Comparison of ENCODE assay signal across 23 cellular contexts in genomic region chr14:105029402-105029801, GRCh38. TPM values are rescaled to one million over a fixed set of nuclear protein-coding genes. Genes with fewer than 3 reads are reported as not detected.
DNase-seq lines count a peak whose midpoint lies in the region; ATAC-seq, FAIRE-seq and TF ChIP-seq lines count a peak whose summit lies in the region.
"Had no signal": no experiment of that assay in that cellular context is flagged by ENCODE, and none has a peak within 500 bp of the region (broad histone marks: within the 10 kb centered on the region; RNA-seq: fewer than 3 reads in every experiment).

No MANE protein-coding gene starts in this region.

- H3K4me3 ChIP-seq in BE2C (ENCODE audit: low read depth, low read length) (no peak overlapping the region), kidney (ENCODE audit: low read length in 2 of 2) (no peak overlapping the region), trophoblast cell (ENCODE audit: low read depth, low read length) (no peak overlapping the region)
- H3K4me3 ChIP-seq in CD8-positive, alpha-beta T cell (ENCODE audit: low read depth, low read length) = no peak overlapping the region
- H3K4me3 ChIP-seq: A549, GM23248 had no signal

- no peak overlapping the region for H3K4me2 ChIP-seq in trophoblast cell (ENCODE audit: low read length)
- H3K4me2 ChIP-seq: A549 had no signal

- ATAC-seq in GM18517 (IDR thresholded peaks at IDR 0.05; ENCODE audit: unreplicated experiment) = no peak
- ATAC-seq in CD8-positive, alpha-beta T cell = no peak
- ATAC-seq: A549 had no signal

- H3K36me3 ChIP-seq in BE2C (no peaks in the 10 kb centered on the region), kidney (ENCODE audit: control insufficient read depth in 1 of 2, insufficient read depth in 2 of 2, low read length in 2 of 2) (no peaks in the 10 kb centered on the region), trophoblast cell (ENCODE audit: control insufficient read depth in 1 of 2, insufficient read depth in 2 of 2, low read length in 2 of 2) (no peaks in the 10 kb centered on the region)
- H3K36me3 ChIP-seq in CD8-positive, alpha-beta T cell (ENCODE audit: insufficient read depth, low read length) = no peaks in the 10 kb centered on the region

- no peak overlapping the region for H4K12ac ChIP-seq in trophoblast cell (ENCODE audit: low read depth, low read length)

- H3K9me3 Mint-ChIP-seq in CD8-positive, alpha-beta T cell = no peaks in the 10 kb centered on the region
- H3K9me3 Mint-ChIP-seq: CD4-positive, alpha-beta memory T cell had no signal

- H3K79me2 ChIP-seq in trophoblast cell (ENCODE audit: control insufficient read depth, insufficient read depth, low read length, poor library complexity) = no peaks in the 10 kb centered on the region

- H2BK5ac ChIP-seq in trophoblast cell (ENCODE audit: low read depth, low read length, poor library complexity) = no peak overlapping the region

- POLR2A ChIA-PET in RWPE1 (lab: Yijun Ruan, JAX; ENCODE audit: low non-redundant PET) = no interaction called here
- POLR2A ChIA-PET in CD8-positive, alpha-beta T cell (lab: Charles Lee) = no interaction called here

- no peak for FAIRE-seq in kidney (lab: Jason Lieb, UNC)
- FAIRE-seq: A549, G401.6, GM12892, GM19239, H1 had no signal

- H4K8ac ChIP-seq in trophoblast cell (ENCODE audit: low read depth, low read length) = no peak overlapping the region

- no peaks in the 10 kb centered on the region for H3K9me3 ChIP-seq in BE2C
- no peaks in the 10 kb centered on the region for H3K9me3 ChIP-seq in kidney (ENCODE audit: control insufficient read depth in 1 of 2, low read length in 2 of 2)
- H3K9me3 ChIP-seq in trophoblast cell (ENCODE audit: insufficient read depth, low read depth, low read length) = peaks cover 1% of the 10 kb centered on the region
- H3K9me3 ChIP-seq in CD8-positive, alpha-beta T cell (ENCODE audit: low read length) = no peaks in the 10 kb centered on the region
- H3K9me3 ChIP-seq: A549, Caco-2 had no signal

- H3K27ac ChIP-seq in RWPE1 (peak overlapping the region; percentile 99), kidney (ENCODE audit: low read depth in 2 of 2, low read length in 2 of 2) (no peak overlapping the region), trophoblast cell (ENCODE audit: low read depth, low read length) (no peak overlapping the region)
- no peak overlapping the region for H3K27ac ChIP-seq in CD8-positive, alpha-beta T cell (ENCODE audit: low read depth, low read length)

- H2BK120ac ChIP-seq in trophoblast cell (ENCODE audit: insufficient read depth, low read length, poor library complexity) = no peak overlapping the region

- H3K4me3 Mint-ChIP-seq in CD8-positive, alpha-beta T cell = no peak overlapping the region
- H3K4me3 Mint-ChIP-seq: CD4-positive, alpha-beta memory T cell had no signal

- intact Hi-C loops in kidney (cut with DNase I) = no loop called here
- intact Hi-C loops in CD8-positive, alpha-beta T cell (cut with DNase I, micrococcal nuclease) = no loop called here

- CTCF ChIA-PET in RWPE1 (lab: Yijun Ruan, JAX) = no interaction called here
- CTCF ChIA-PET in CD8-positive, alpha-beta T cell (lab: Charles Lee) = interaction anchor here (1.2 to 3.0 kb wide), 2 partner anchors 9 to 16 kb away, joined by 3 to 18 read pairs; no protein-coding TSS in a partner anchor

- H3K18ac ChIP-seq in trophoblast cell (ENCODE audit: low read length) = no peak overlapping the region

- H3K36me3 Mint-ChIP-seq in CD8-positive, alpha-beta T cell = peaks cover 5% of the 10 kb centered on the region

- no peak overlapping the region for H4K91ac ChIP-seq in trophoblast cell (ENCODE audit: low read depth, low read length)

- H3K27ac Mint-ChIP-seq in CD8-positive, alpha-beta T cell = no peak overlapping the region
- H3K27ac Mint-ChIP-seq: CD4-positive, alpha-beta memory T cell had no signal

- H2AK5ac ChIP-seq in trophoblast cell (ENCODE audit: low read length) = peak overlapping the region; percentile 53

- H3K4me1 ChIP-seq in BE2C (no peaks in the 10 kb centered on the region), kidney (ENCODE audit: control insufficient read depth in 1 of 2, insufficient read depth in 1 of 2, low read depth in 1 of 2, low read length in 2 of 2) (no peaks in the 10 kb centered on the region), trophoblast cell (ENCODE audit: control insufficient read depth in 1 of 2, insufficient read depth in 2 of 2, low read length in 2 of 2) (no peaks in the 10 kb centered on the region)
- peaks cover 8% of the 10 kb centered on the region for H3K4me1 ChIP-seq in CD8-positive, alpha-beta T cell (ENCODE audit: insufficient read depth, low read length)
- H3K4me1 ChIP-seq: Caco-2 had no signal

- H3K9ac ChIP-seq in kidney (ENCODE audit: low read length in 2 of 2) (no peak overlapping the region), trophoblast cell (ENCODE audit: low read length) (no peak overlapping the region)
- H3K9ac ChIP-seq: GM23248 had no signal

- peak overlapping the region; percentile 74 for H2BK12ac ChIP-seq in trophoblast cell (ENCODE audit: low read length)

- H2AFZ ChIP-seq in trophoblast cell (ENCODE audit: insufficient read depth, low read length, poor library complexity) = no peak overlapping the region
- H2AFZ ChIP-seq: GM23248 had no signal

- DNase-seq in BE2C (peak; percentile 73), RWPE1 (ENCODE audit: low spot score) (no peak), kidney (peak; percentile 66), trophoblast cell (no peak), kidney tubule cell (ENCODE audit: low spot score) (no peak)
- no peak for DNase-seq in CD8-positive, alpha-beta T cell
- DNase-seq: 8988T; ACHN; AML-193; C1 segment of cervical spinal cord; Caco-2; CD4-positive, alpha-beta memory T cell; DMS153; DND-41; GM23248; H7; HCEC 1CT had no signal

- no peaks in the 10 kb centered on the region for H3K27me3 Mint-ChIP-seq in CD8-positive, alpha-beta T cell (ENCODE audit: low read depth)
- H3K27me3 Mint-ChIP-seq: CD4-positive, alpha-beta memory T cell had no signal

- no CpG with 5 or more reads among the region's 7 CpGs for WGBS in trophoblast cell (ENCODE audit: extremely low coverage, insufficient coverage, insufficient read length)

- no peak overlapping the region for H3K4ac ChIP-seq in trophoblast cell (ENCODE audit: low read depth, low read length)

- H3K79me1 ChIP-seq in trophoblast cell (ENCODE audit: low read length) = peaks cover 8% of the 10 kb centered on the region

- H3K4me1 Mint-ChIP-seq in CD8-positive, alpha-beta T cell (ENCODE audit: low read depth) = peaks cover 25% of the 10 kb centered on the region

- no peak for TF ChIP-seq CTCF in BE2C (IDR thresholded peaks at IDR 0.05; ENCODE audit: low read depth, low read length)
- TF ChIP-seq CTCF in RWPE1 (conservative IDR thresholded peaks at IDR 0.05; ENCODE audit: low read depth) = no peak
- TF ChIP-seq CTCF in kidney (IDR thresholded peaks at IDR 0.05; ENCODE audit: borderline replicate concordance, extremely low read depth, insufficient read depth) = no peak
- TF ChIP-seq CTCF in CD8-positive, alpha-beta T cell (IDR thresholded peaks at IDR 0.05) = no peak

- H3K23ac ChIP-seq in trophoblast cell (ENCODE audit: low read length) = no peak overlapping the region

- H3K14ac ChIP-seq in trophoblast cell (ENCODE audit: low read length) = no peak overlapping the region

- no peaks in the 10 kb centered on the region; the same call in 1 of the 2 replicates for H3K27me3 ChIP-seq in BE2C
- no peaks in the 10 kb centered on the region for H3K27me3 ChIP-seq in trophoblast cell (ENCODE audit: insufficient read depth, low read length)
- H3K27me3 ChIP-seq in CD8-positive, alpha-beta T cell (ENCODE audit: insufficient read depth, low read length) = no peaks in the 10 kb centered on the region

RNA-seq across cellular contexts. Expression of gene CDCA4, which starts 8.5 kb away (rescaled TPM):
- polyA plus RNA-seq in BE2C (2012; ENCODE audit: insufficient read depth, insufficient read length, low read depth) = 43.2 TPM
- 6.3 TPM for total RNA-seq in kidney
- polyA plus RNA-seq in kidney (ENCODE audit: insufficient read depth, low read depth, low replicate concordance) = 4.1 TPM
- 16.8 and 18.1 TPM in 2 replicates for polyA plus RNA-seq in trophoblast cell (2013)
- 10 to 100 TPM; 20.2 to 22.9 TPM for total RNA-seq in CD8-positive, alpha-beta T cell

RNA-seq across cellular contexts. Expression of gene GPR132, which starts 35.8 kb away (rescaled TPM):
- not detected for polyA plus RNA-seq in BE2C (2012; ENCODE audit: insufficient read depth, insufficient read length, low read depth)
- 4.2 TPM for total RNA-seq in kidney
- 0.17 TPM for polyA plus RNA-seq in kidney (ENCODE audit: insufficient read depth, low read depth, low replicate concordance)
- polyA plus RNA-seq in trophoblast cell (2013) = 0.04 and 0.10 TPM in 2 replicates
- 100 to 1,000 TPM in 1 of 2 experiments, 10 to 100 TPM in 1; 91.8 to 101 TPM for total RNA-seq in CD8-positive, alpha-beta T cell
- total RNA-seq: Caco-2, GM23248, H1, H7 had no signal
- polyA plus RNA-seq: GM23248 had no signal

RNA-seq across cellular contexts. Expression of gene CLBA1, which starts 43.8 kb away (rescaled TPM):
- 15.3 TPM for polyA plus RNA-seq in BE2C (2012; ENCODE audit: insufficient read depth, insufficient read length, low read depth)
- total RNA-seq in kidney = 22.6 TPM
- polyA plus RNA-seq in kidney (ENCODE audit: insufficient read depth, low read depth, low replicate concordance) = 13.2 TPM
- polyA plus RNA-seq in trophoblast cell (2013) = 2.2 and 2.6 TPM in 2 replicates
- total RNA-seq in CD8-positive, alpha-beta T cell = 1 to 10 TPM in 1 of 2 experiments, under 1 TPM in 1; 0.84 to 1.0 TPM

RNA-seq across cellular contexts. Expression of gene AHNAK2, which starts 51.2 kb away (rescaled TPM):
- polyA plus RNA-seq in BE2C (2012; ENCODE audit: insufficient read depth, insufficient read length, low read depth) = 0.62 TPM
- 72.0 TPM for total RNA-seq in kidney
- polyA plus RNA-seq in kidney (ENCODE audit: insufficient read depth, low read depth, low replicate concordance) = 1.1 TPM
- 1.2 and 1.5 TPM in 2 replicates for polyA plus RNA-seq in trophoblast cell (2013)
- total RNA-seq in CD8-positive, alpha-beta T cell = under 1 TPM; 0.06 to 0.14 TPM
- polyA plus RNA-seq: CD4-positive, alpha-beta memory T cell had no signal

Comparison
In these comparisons a context has a peak if more than half of its experiments do, and no peak if none do; other contexts are left out.
1. DNase-seq: peak in BE2C (single experiment) and kidney (single experiment); none in RWPE1 (single experiment), trophoblast cell (0 of 2), kidney tubule cell (single experiment) and CD8-positive, alpha-beta T cell (0 of 7).
2. RNA of gene GPR132, which starts 35.8 kb away (total RNA-seq): 91.8 to 101 TPM in CD8-positive, alpha-beta T cell; 4.2 TPM in kidney (single experiment); every median in the first group is over 10 times any median in the second.
3. RNA of gene CLBA1, which starts 43.8 kb away (total RNA-seq): 22.6 TPM in kidney (single experiment); 0.84 to 1.0 TPM in CD8-positive, alpha-beta T cell; every median in the first group is over 10 times any median in the second.